8 cellular contexts compared by ENCODE assay signal in genomic region chr3:100260081-100260684, GRCh38. TPM values are rescaled to one million over a fixed set of nuclear protein-coding genes. Genes with fewer than 3 reads are reported as not detected.
A peak's percentile ranks its signal among the peaks of the same experiment; 100 is the strongest.
DNase-seq lines count a peak whose midpoint lies in the region; ATAC-seq and TF ChIP-seq lines count a peak whose summit lies in the region.

No MANE protein-coding gene starts in this region.

- no peak overlapping the region for H2BK15ac ChIP-seq in neuronal stem cell (ENCODE audit: low read length)

- ATAC-seq in HG02938 (IDR thresholded peaks at IDR 0.05; ENCODE audit: unreplicated experiment) = no peak

- no peaks in the 10 kb centered on the region for H3K36me3 ChIP-seq in HUES6 (ENCODE audit: control insufficient read depth, insufficient read depth, low read length)
- no peaks in the 10 kb centered on the region for H3K36me3 ChIP-seq in neuronal stem cell (replicated peaks in 1 of 2; ENCODE audit: control insufficient read depth in 2 of 2, insufficient read depth in 2 of 2, low read length in 2 of 2)

- no peak overlapping the region for H3K23ac ChIP-seq in neuronal stem cell (ENCODE audit: low read depth, low read length, poor library complexity)

- no peak overlapping the region for H2BK120ac ChIP-seq in neuronal stem cell (ENCODE audit: low read depth, low read length)

- H3K4me1 ChIP-seq in HUES6 (ENCODE audit: control insufficient read depth, insufficient read depth, low read length) (peaks cover 27% of the 10 kb centered on the region), neuronal stem cell (ENCODE audit: control insufficient read depth in 2 of 2, insufficient read depth in 1 of 2, low read depth in 1 of 2, low read length in 2 of 2) (peaks cover 6 to 8% of the 10 kb centered on the region in 2 donors)

- H3K79me1 ChIP-seq in neuronal stem cell (ENCODE audit: low read depth, low read length) = peaks cover 3% of the 10 kb centered on the region

- no peak overlapping the region for H2BK5ac ChIP-seq in neuronal stem cell (ENCODE audit: low read length)

- CTCF ChIA-PET in activated CD4-positive, alpha-beta memory T cell treated with anti-CD3 and anti-CD28 coated beads for 36 hours (lab: Charles Lee) = interaction anchor here (1.0 to 2.9 kb wide), 7 partner anchors 9 to 428 kb away, joined by 3 to 12 read pairs (median 4); no protein-coding TSS in a partner anchor

- H3K4ac ChIP-seq in neuronal stem cell (ENCODE audit: low read length) = no peak overlapping the region

- no peaks in the 10 kb centered on the region for H3K9me3 ChIP-seq in HUES6 (ENCODE audit: control insufficient read depth, insufficient read depth, low read depth, low read length)
- H3K9me3 ChIP-seq in neuronal stem cell (replicated peaks in 1 of 2; ENCODE audit: control insufficient read depth in 2 of 2, insufficient read depth in 1 of 2, low read depth in 1 of 2, low read length in 2 of 2) = no peaks in the 10 kb centered on the region

- H3K27ac ChIP-seq in HUES6 (ENCODE audit: low read depth, low read length) = no peak overlapping the region
- H3K27ac ChIP-seq in neuronal stem cell (replicated peaks; ENCODE audit: low read length) = peak overlapping the region; percentile 37

- H4K8ac ChIP-seq in neuronal stem cell (ENCODE audit: low read depth, low read length) = no peak overlapping the region

- DNase-seq in COLO668 (lab: John Stamatoyannopoulos, UW; ENCODE audit: unreplicated experiment) = peak; percentile 21
- no peak for DNase-seq in activated CD4-positive, alpha-beta memory T cell treated with anti-CD3 and anti-CD28 coated beads for 36 hours
- DNase-seq in foreskin fibroblast = peak in 1 of 2 donors; percentile 79
- peak; percentile 17 for DNase-seq in neuronal stem cell (ENCODE audit: low spot score)
- no peak for DNase-seq in NK-92 (lab: John Stamatoyannopoulos, UW; ENCODE audit: unreplicated experiment)
- DNase-seq in activated effector memory CD4-positive, alpha-beta T cell treated with anti-CD3 and anti-CD28 coated beads, Interleukin-2, amount 50 U/mL, for 16 hours = no peak

- H4K91ac ChIP-seq in neuronal stem cell (ENCODE audit: low read depth, low read length, poor library complexity) = no peak overlapping the region

- no peaks in the 10 kb centered on the region for H3K27me3 Mint-ChIP-seq in activated CD4-positive, alpha-beta memory T cell treated with anti-CD3 and anti-CD28 coated beads for 36 hours

- H3K27me3 ChIP-seq in HUES6 (ENCODE audit: control insufficient read depth, insufficient read depth, low read length) = no peaks in the 10 kb centered on the region
- no peaks in the 10 kb centered on the region for H3K27me3 ChIP-seq in neuronal stem cell (ENCODE audit: control insufficient read depth in 3 of 3, insufficient read depth in 3 of 3, low read depth in 1 of 3, low read length in 3 of 3)

- H3K14ac ChIP-seq in neuronal stem cell (ENCODE audit: low read length) = no peak overlapping the region

- intact Hi-C loops in activated CD4-positive, alpha-beta memory T cell treated with anti-CD3 and anti-CD28 coated beads for 36 hours (cut with micrococcal nuclease) = loop anchor here (1.0 to 2.0 kb wide), 5 partner anchors 9 to 449 kb away; partner anchors contain the start of genes CMSS1, LNP1, NIT2 and TFG

- H2BK12ac ChIP-seq in neuronal stem cell (ENCODE audit: low read length) = no peak overlapping the region

- H3K9ac ChIP-seq in HUES6 (ENCODE audit: low read length) (peak overlapping the region; percentile 18), neuronal stem cell (ENCODE audit: low read depth, low read length, poor library complexity) (no peak overlapping the region)

- no CpG with 5 or more reads among the region's 18 CpGs for WGBS in neuronal stem cell (ENCODE audit: extremely low coverage in 2 of 2, insufficient read length in 2 of 2, insufficient replicate concordance in 1 of 2), 2 donors

- H3K4me2 ChIP-seq in neuronal stem cell (ENCODE audit: insufficient read depth, low read length, poor library complexity, severe bottlenecking) = peak overlapping the region; percentile 65

- no peak for TF ChIP-seq CTCF in foreskin fibroblast (IDR thresholded peaks at IDR 0.05; ENCODE audit: low read depth, low read length)

- peak overlapping the region; percentile 94 for H2AFZ ChIP-seq in neuronal stem cell (ENCODE audit: low read length)

- H3K36me3 Mint-ChIP-seq in activated CD4-positive, alpha-beta memory T cell treated with anti-CD3 and anti-CD28 coated beads for 36 hours = no peaks in the 10 kb centered on the region

- H3K4me3 ChIP-seq in HUES6 (ENCODE audit: low read depth, low read length) (peak overlapping the region; percentile 94), foreskin fibroblast (ENCODE audit: low read depth in 1 of 2, low read length in 2 of 2) (peak overlapping the region; percentile 30 to 37), neuronal stem cell (ENCODE audit: low read length in 2 of 2) (peak overlapping the region; percentile 70 to 95)

- H2AK5ac ChIP-seq in neuronal stem cell (ENCODE audit: low read depth, low read length) = no peak overlapping the region

- peak overlapping the region; percentile 92 for H3K4me3 Mint-ChIP-seq in activated CD4-positive, alpha-beta memory T cell treated with anti-CD3 and anti-CD28 coated beads for 36 hours

- H3K18ac ChIP-seq in neuronal stem cell (ENCODE audit: low read length) = no peak overlapping the region

- POLR2A ChIA-PET in activated CD4-positive, alpha-beta memory T cell treated with anti-CD3 and anti-CD28 coated beads for 36 hours (lab: Charles Lee) = interaction anchor here (0.6 to 1.8 kb wide), 5 partner anchors 9 to 442 kb away, joined by 3 to 15 read pairs (median 3); partner anchors contain the start of genes LNP1, NIT2 and TOMM70

- peaks cover 51% of the 10 kb centered on the region for H3K4me1 Mint-ChIP-seq in activated CD4-positive, alpha-beta memory T cell treated with anti-CD3 and anti-CD28 coated beads for 36 hours (ENCODE audit: low read depth)

- peak overlapping the region; percentile 85 for H3K27ac Mint-ChIP-seq in activated CD4-positive, alpha-beta memory T cell treated with anti-CD3 and anti-CD28 coated beads for 36 hours

- H3K9me3 Mint-ChIP-seq in activated CD4-positive, alpha-beta memory T cell treated with anti-CD3 and anti-CD28 coated beads for 36 hours = no peaks in the 10 kb centered on the region

RNA-seq across cellular contexts. Expression of gene TBC1D23, which starts 0.6 kb away (rescaled TPM):
- 10 to 100 TPM; 17.8 to 22.7 TPM for total RNA-seq in activated CD4-positive, alpha-beta memory T cell treated with anti-CD3 and anti-CD28 coated beads for 36 hours
- polyA plus RNA-seq in neuronal stem cell (2013, experiment 1 of 2) = 13.4 TPM
- 14.1 TPM for polyA plus RNA-seq in neuronal stem cell (2013, experiment 2 of 2)

Comparison
In these comparisons a context has a peak if more than half of its experiments do, and no peak if none do; other contexts are left out.
1. DNase-seq: peak in COLO668 (single experiment) and neuronal stem cell (single experiment); none in activated CD4-positive, alpha-beta memory T cell treated with anti-CD3 and anti-CD28 coated beads for 36 hours (single experiment), NK-92 (single experiment) and activated effector memory CD4-positive, alpha-beta T cell treated with anti-CD3 and anti-CD28 coated beads, Interleukin-2, amount 50 U/mL, for 16 hours (single experiment).
2. H3K4me3 ChIP-seq: peak in every context shown above with its lines; median percentile 94 in HUES6; 82 in neuronal stem cell; 34 in foreskin fibroblast.